13 cellular contexts compared by ENCODE assay signal in the genomic region with DNA sequence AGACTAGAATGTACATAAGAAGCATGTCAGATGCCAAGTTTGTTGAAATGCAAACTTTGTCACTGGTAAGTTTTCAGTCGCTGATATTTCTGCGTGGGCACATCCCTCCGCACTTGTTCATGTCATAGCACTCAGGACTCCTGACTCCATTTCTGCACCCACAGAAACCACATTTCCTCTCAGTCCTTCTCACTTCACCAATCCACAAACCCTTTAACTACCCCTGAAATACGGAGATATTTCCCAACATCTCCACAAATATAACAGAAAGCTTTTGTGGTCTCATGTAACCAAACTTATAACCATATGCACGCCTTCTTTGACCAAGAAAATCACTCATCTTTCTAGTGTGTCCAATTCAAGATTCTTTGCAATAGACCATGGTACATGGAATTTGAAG.
A peak's percentile ranks its signal among the peaks of the same experiment; 100 is the strongest.
DNase-seq lines count a peak whose midpoint lies in the region; ATAC-seq and TF ChIP-seq lines count a peak whose summit lies in the region.
"Had no signal": no experiment of that assay in that cellular context is flagged by ENCODE, and none has a peak within 500 bp of the region (broad histone marks: within the 10 kb centered on the region; RNA-seq: fewer than 3 reads in every experiment).

No MANE protein-coding gene starts in this region.

- no peaks in the 10 kb centered on the region for H3K9me3 Mint-ChIP-seq in effector memory CD8-positive, alpha-beta T cell
- H3K9me3 Mint-ChIP-seq in CD4-positive, alpha-beta T cell = no peaks in the 10 kb centered on the region
- no peaks in the 10 kb centered on the region for H3K9me3 Mint-ChIP-seq in chondrocyte (ENCODE audit: low read depth)

- H3K4me3 Mint-ChIP-seq in effector memory CD8-positive, alpha-beta T cell = peak overlapping the region in 1 of 2 donors; percentile 3
- H3K4me3 Mint-ChIP-seq in CD4-positive, alpha-beta T cell = no peak overlapping the region
- H3K4me3 Mint-ChIP-seq in chondrocyte (ENCODE audit: unreplicated experiment) = no peak overlapping the region

- H3K27ac Mint-ChIP-seq in effector memory CD8-positive, alpha-beta T cell = peak overlapping the region; percentile 14 to 20
- no peak overlapping the region for H3K27ac Mint-ChIP-seq in CD4-positive, alpha-beta T cell
- H3K27ac Mint-ChIP-seq in chondrocyte (ENCODE audit: unreplicated experiment) = no peak overlapping the region

- no peaks in the 10 kb centered on the region for H3K36me3 ChIP-seq in KMS-11 (ENCODE audit: insufficient read depth)
- H3K36me3 ChIP-seq: gastroesophageal sphincter had no signal

- H3K4me3 ChIP-seq in KMS-11 (IDR thresholded peaks at IDR 0.05; ENCODE audit: insufficient read depth, low read depth, low read length) = peak overlapping the region; percentile 8
- H3K4me3 ChIP-seq: gastroesophageal sphincter had no signal

- TF ChIP-seq CTCF in KMS-11 (conservative IDR thresholded peaks at IDR 0.05; ENCODE audit: low read depth, low read length) = no peak
- no peak for TF ChIP-seq CTCF in CD4-positive, alpha-beta T cell (IDR thresholded peaks at IDR 0.05)
- TF ChIP-seq CTCF in chondrocyte (IDR thresholded peaks at IDR 0.05) = no peak

- POLR2A ChIA-PET in CD4-positive, alpha-beta T cell (lab: Charles Lee) = no interaction called here

- 0 out of 2 replicates have a peak overlapping the region, but pooled peaks have one; percentile 24 for H2AFZ ChIP-seq in KMS-11 (ENCODE audit: low read depth)

- CTCF ChIA-PET in CD4-positive, alpha-beta T cell (lab: Charles Lee) = no interaction called here

- DNase-seq in effector memory CD8-positive, alpha-beta T cell = peak in 1 of 3 experiments; percentile 7
- DNase-seq in NCI-H2029 treated with DMSO at 0.1 percent for 48 hours (lab: John Stamatoyannopoulos, UW) (no peak), chondrocyte (ENCODE audit: low spot score) (no peak), NCI-H2081 (lab: John Stamatoyannopoulos, UW) (no peak)
- DNase-seq in CD4-positive, alpha-beta T cell = no peak
- DNase-seq: activated naive CD4-positive, alpha-beta T cell treated with Interleukin-2 at 50 U/mL for 16 hours; H7; occipital lobe had no signal

- TF ChIP-seq POLR2A in GM18505 (IDR thresholded peaks at IDR 0.05; ENCODE audit: borderline replicate concordance, extremely low read depth, insufficient read depth, insufficient read length) = no peak

- H3K9ac ChIP-seq in KMS-11 = 0 out of 2 replicates have a peak overlapping the region, but pooled peaks have one; percentile 8

- ATAC-seq in GM18505 (IDR thresholded peaks at IDR 0.05; ENCODE audit: unreplicated experiment) (peak; percentile 55), GM21786 (IDR thresholded peaks at IDR 0.05; ENCODE audit: unreplicated experiment) (peak; percentile 45)
- peak; percentile 78 for ATAC-seq in effector memory CD8-positive, alpha-beta T cell (replicated peaks)
- ATAC-seq in CD4-positive, alpha-beta T cell (ENCODE audit: poor library complexity) = no peak
- ATAC-seq: gastroesophageal sphincter, left lobe of liver had no signal

- peak overlapping the region; percentile 74 for H3K4me2 ChIP-seq in KMS-11

- peaks cover 77% of the 10 kb centered on the region for H3K4me1 ChIP-seq in KMS-11 (ENCODE audit: low read depth, poor library complexity, severe bottlenecking)

- H4K20me1 ChIP-seq in KMS-11 (ENCODE audit: insufficient read depth) = no peaks in the 10 kb centered on the region

- no peaks in the 10 kb centered on the region for H3K79me2 ChIP-seq in KMS-11 (ENCODE audit: insufficient read depth, low read depth)

- peaks cover 8 to 13% of the 10 kb centered on the region in 2 donors for H3K4me1 Mint-ChIP-seq in effector memory CD8-positive, alpha-beta T cell (ENCODE audit: low read depth in 2 of 2)
- H3K4me1 Mint-ChIP-seq in CD4-positive, alpha-beta T cell (ENCODE audit: low read depth) = peaks cover 7% of the 10 kb centered on the region
- no peaks in the 10 kb centered on the region for H3K4me1 Mint-ChIP-seq in chondrocyte (ENCODE audit: low read depth)

- no peaks in the 10 kb centered on the region for H3K9me3 ChIP-seq in CD4-positive, alpha-beta T cell (ENCODE audit: control insufficient read depth, low read length)
- H3K9me3 ChIP-seq: gastroesophageal sphincter had no signal

- H3K27me3 ChIP-seq in KMS-11 (ENCODE audit: insufficient read depth, low read depth) = no peaks in the 10 kb centered on the region
- no peaks in the 10 kb centered on the region for H3K27me3 ChIP-seq in CD4-positive, alpha-beta T cell (ENCODE audit: control insufficient read depth, insufficient read depth, low read length)
- H3K27me3 ChIP-seq: gastroesophageal sphincter had no signal

- H3K36me3 Mint-ChIP-seq in effector memory CD8-positive, alpha-beta T cell (ENCODE audit: insufficient read depth) = no peaks in the 10 kb centered on the region
- H3K36me3 Mint-ChIP-seq in CD4-positive, alpha-beta T cell (ENCODE audit: low read depth) = no peaks in the 10 kb centered on the region
- H3K36me3 Mint-ChIP-seq in chondrocyte (ENCODE audit: low read depth) = no peaks in the 10 kb centered on the region

- no peaks in the 10 kb centered on the region for H3K27me3 Mint-ChIP-seq in effector memory CD8-positive, alpha-beta T cell
- no peaks in the 10 kb centered on the region for H3K27me3 Mint-ChIP-seq in CD4-positive, alpha-beta T cell
- no peaks in the 10 kb centered on the region for H3K27me3 Mint-ChIP-seq in chondrocyte (ENCODE audit: low read depth)

- intact Hi-C loops in CD4-positive, alpha-beta T cell (cut with DNase I, micrococcal nuclease) = no loop called here

- H3K27ac ChIP-seq in KMS-11 = peak overlapping the region; percentile 68
- H3K27ac ChIP-seq in CD4-positive, alpha-beta T cell (ENCODE audit: low read depth, low read length) = no peak overlapping the region
- H3K27ac ChIP-seq: gastroesophageal sphincter had no signal

Comparison
In these comparisons a context has a peak if more than half of its experiments do, and no peak if none do; other contexts are left out.
1. H3K27ac Mint-ChIP-seq: peak in effector memory CD8-positive, alpha-beta T cell (2 of 2); none in CD4-positive, alpha-beta T cell (single experiment) and chondrocyte (single experiment).